In the genomic region with DNA sequence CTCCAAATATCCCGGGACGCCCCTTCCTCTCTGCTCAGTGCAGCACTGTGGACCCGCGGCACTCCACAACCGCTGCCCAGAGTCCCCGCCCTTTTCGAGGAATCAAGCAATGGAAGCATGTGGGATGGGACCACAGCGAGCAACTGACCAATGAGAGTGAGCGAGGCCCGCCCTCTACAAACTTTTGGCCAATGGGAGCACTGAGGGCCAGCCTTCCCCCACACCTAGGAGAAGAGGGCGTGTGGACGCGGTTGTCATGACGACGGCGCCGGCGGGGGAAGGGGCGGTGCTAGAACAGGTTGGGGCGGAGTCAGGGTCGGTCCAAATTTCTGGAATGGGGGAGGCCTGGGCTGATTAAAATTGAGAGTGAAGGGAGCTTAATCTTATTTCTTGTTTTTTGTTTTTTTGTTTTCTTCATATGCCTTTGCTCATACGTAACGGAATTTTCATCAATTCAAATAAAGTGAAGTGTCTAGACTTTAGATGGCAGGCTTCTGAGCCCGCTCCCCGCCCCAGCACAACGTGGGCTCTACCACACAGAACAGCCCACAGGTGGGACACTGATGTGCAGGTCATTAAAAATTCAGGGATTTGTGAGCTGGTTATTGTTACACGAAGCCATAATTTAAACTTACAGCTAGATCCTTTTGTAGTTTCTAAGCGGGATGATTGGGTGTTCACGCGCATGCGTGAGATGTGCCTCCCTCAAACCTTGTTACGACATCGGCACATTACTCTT, we compare ENCODE assay signal across 8 cellular contexts. TPM values are rescaled to one million over a fixed set of nuclear protein-coding genes. Genes with fewer than 3 reads are reported as not detected.
DNase-seq lines count a peak whose midpoint lies in the region; ATAC-seq and TF ChIP-seq lines count a peak whose summit lies in the region.

DNAAF3 (minus strand) TSS at position 84 of the 739 bp plus-strand sequence. CDS start 200 bp downstream, outside the sequence.

- no peak within 1 kb of the TSS for H3K27ac ChIP-seq in Peyer's patch

- H3K4me3 Mint-ChIP-seq in activated T-helper 17 cell treated with anti-CD3 and anti-CD28 coated beads, Interleukin-2, amount 50 U/mL, for 72 hours = peak within 1 kb of the TSS; percentile 61
- peak within 1 kb of the TSS; percentile 1 to 88 (median 64) for H3K4me3 Mint-ChIP-seq in naive thymus-derived CD8-positive, alpha-beta T cell
- H3K4me3 Mint-ChIP-seq in stimulated activated naive CD8-positive, alpha-beta T cell treated with anti-CD3 and anti-CD28 coated beads, Interleukin-15, amount 100 ng/mL, for 72 hours = peak within 1 kb of the TSS; percentile 83 to 87

- TF ChIP-seq CTCF in Peyer's patch (IDR thresholded peaks at IDR 0.05) (no peak), fibroblast of pulmonary artery (IDR thresholded peaks at IDR 0.05; ENCODE audit: low read length, missing control alignments) (no peak)

- peak within 1 kb of the TSS; percentile 5 for H3K27ac Mint-ChIP-seq in activated T-helper 17 cell treated with anti-CD3 and anti-CD28 coated beads, Interleukin-2, amount 50 U/mL, for 72 hours
- H3K27ac Mint-ChIP-seq in naive thymus-derived CD8-positive, alpha-beta T cell = peak within 1 kb of the TSS in 8 of 10 donors; percentile 19 to 92 (median 84)
- peak within 1 kb of the TSS in 1 of 2 donors; percentile 48 for H3K27ac Mint-ChIP-seq in stimulated activated naive CD8-positive, alpha-beta T cell treated with anti-CD3 and anti-CD28 coated beads, Interleukin-15, amount 100 ng/mL, for 72 hours

- ATAC-seq in GM21619 (IDR thresholded peaks at IDR 0.05; ENCODE audit: unreplicated experiment) = peak; percentile 94
- ATAC-seq in activated T-helper 17 cell treated with anti-CD3 and anti-CD28 coated beads, Interleukin-2, amount 50 U/mL, for 72 hours (replicated peaks) = peak; percentile 97
- ATAC-seq in naive thymus-derived CD8-positive, alpha-beta T cell = peak; percentile 63 to 81
- ATAC-seq in stimulated activated naive CD8-positive, alpha-beta T cell treated with anti-CD3 and anti-CD28 coated beads, Interleukin-15, amount 100 ng/mL, for 72 hours = peak; percentile 93

- peak within 1 kb of the TSS in 3 of 4 donors; percentile 15 to 52 (median 52) for H3K4me3 ChIP-seq in Peyer's patch
- peak within 1 kb of the TSS; percentile 64 for H3K4me3 ChIP-seq in fibroblast of pulmonary artery (replicated peaks; ENCODE audit: low read depth, low read length)

- POLR2A ChIA-PET in naive thymus-derived CD8-positive, alpha-beta T cell (lab: Charles Lee) = interaction anchor here (0.8 kb wide), 1 partner anchor 14 kb away, joined by 4 read pairs; the partner anchor contains the start of gene SYT5

- peaks cover 10% of the 10 kb centered on the region for H3K36me3 Mint-ChIP-seq in activated T-helper 17 cell treated with anti-CD3 and anti-CD28 coated beads, Interleukin-2, amount 50 U/mL, for 72 hours (ENCODE audit: low read depth)
- H3K36me3 Mint-ChIP-seq in naive thymus-derived CD8-positive, alpha-beta T cell = peaks cover 4 to 16% (median 5%) of the 10 kb centered on the region in 3 donors

- H3K36me3 ChIP-seq in Peyer's patch = no peaks in the 10 kb centered on the region

- no peaks in the 10 kb centered on the region for H3K9me3 ChIP-seq in Peyer's patch

- peaks cover 10% of the 10 kb centered on the region for H3K4me1 Mint-ChIP-seq in activated T-helper 17 cell treated with anti-CD3 and anti-CD28 coated beads, Interleukin-2, amount 50 U/mL, for 72 hours
- H3K4me1 Mint-ChIP-seq in naive thymus-derived CD8-positive, alpha-beta T cell = peaks cover 8 to 14% (median 13%) of the 10 kb centered on the region in 4 donors
- H3K4me1 Mint-ChIP-seq in stimulated activated naive CD8-positive, alpha-beta T cell treated with anti-CD3 and anti-CD28 coated beads, Interleukin-15, amount 100 ng/mL, for 72 hours = peaks cover 17% of the 10 kb centered on the region

- H3K27me3 Mint-ChIP-seq in activated T-helper 17 cell treated with anti-CD3 and anti-CD28 coated beads, Interleukin-2, amount 50 U/mL, for 72 hours = peaks cover 46% of the 10 kb centered on the region
- H3K27me3 Mint-ChIP-seq in naive thymus-derived CD8-positive, alpha-beta T cell = peaks cover 37 to 90% (median 61%) of the 10 kb centered on the region in 5 donors
- peaks cover 87% of the 10 kb centered on the region for H3K27me3 Mint-ChIP-seq in stimulated activated naive CD8-positive, alpha-beta T cell treated with anti-CD3 and anti-CD28 coated beads, Interleukin-15, amount 100 ng/mL, for 72 hours

- H3K4me1 ChIP-seq in Peyer's patch = peaks cover 0 to 15% (median 4%) of the 10 kb centered on the region in 4 donors

- DNase-seq in COLO668 (lab: John Stamatoyannopoulos, UW; ENCODE audit: unreplicated experiment) (peak; percentile 96), Kasumi-1 (lab: John Stamatoyannopoulos, UW) (peak; percentile 97 to 98), Peyer's patch (peak; percentile 47 to 94 (median 93)), fibroblast of pulmonary artery (ENCODE audit: low read depth) (peak; percentile 99)
- peak; percentile 31 to 78 (median 54) for DNase-seq in naive thymus-derived CD8-positive, alpha-beta T cell
- DNase-seq in stimulated activated naive CD8-positive, alpha-beta T cell treated with anti-CD3 and anti-CD28 coated beads, Interleukin-15, amount 100 ng/mL, for 72 hours = peak; percentile 79 to 85

- peaks cover 0 to 24% of the 10 kb centered on the region in 2 donors for H3K27me3 ChIP-seq in Peyer's patch

- no peaks in the 10 kb centered on the region for H3K9me3 Mint-ChIP-seq in activated T-helper 17 cell treated with anti-CD3 and anti-CD28 coated beads, Interleukin-2, amount 50 U/mL, for 72 hours
- H3K9me3 Mint-ChIP-seq in naive thymus-derived CD8-positive, alpha-beta T cell = peaks cover 0 to 7% (median 4%) of the 10 kb centered on the region in 9 donors
- H3K9me3 Mint-ChIP-seq in stimulated activated naive CD8-positive, alpha-beta T cell treated with anti-CD3 and anti-CD28 coated beads, Interleukin-15, amount 100 ng/mL, for 72 hours = no peaks in the 10 kb centered on the region

- no peak for TF ChIP-seq POLR2A in Peyer's patch (IDR thresholded peaks at IDR 0.05)

RNA-seq across cellular contexts. Expression of gene DNAAF3, which starts in this region (rescaled TPM):
- total RNA-seq in Peyer's patch = under 1 TPM in 1 of 4 donors, not detected in 3; 0.40 TPM
- under 1 TPM in 1 of 2 donors, not detected in 1; 0.35 TPM for total RNA-seq in activated T-helper 17 cell treated with anti-CD3 and anti-CD28 coated beads, Interleukin-2, amount 50 U/mL, for 72 hours
- total RNA-seq in naive thymus-derived CD8-positive, alpha-beta T cell = not detected
- polyA plus RNA-seq in naive thymus-derived CD8-positive, alpha-beta T cell = not detected

Comparison
In these comparisons a context has a peak if more than half of its experiments do, and no peak if none do; other contexts are left out.
1. Peak in DNase-seq and H3K4me3 ChIP-seq in Peyer's patch; RNA of the gene not detected or under 1 TPM.
2. Peak in ATAC-seq in activated T-helper 17 cell treated with anti-CD3 and anti-CD28 coated beads, Interleukin-2, amount 50 U/mL, for 72 hours; RNA of the gene not detected or under 1 TPM.
3. Peak in DNase-seq and ATAC-seq in naive thymus-derived CD8-positive, alpha-beta T cell; RNA of the gene not detected or under 1 TPM.